8 cellular contexts compared by ENCODE assay signal in the genomic region with DNA sequence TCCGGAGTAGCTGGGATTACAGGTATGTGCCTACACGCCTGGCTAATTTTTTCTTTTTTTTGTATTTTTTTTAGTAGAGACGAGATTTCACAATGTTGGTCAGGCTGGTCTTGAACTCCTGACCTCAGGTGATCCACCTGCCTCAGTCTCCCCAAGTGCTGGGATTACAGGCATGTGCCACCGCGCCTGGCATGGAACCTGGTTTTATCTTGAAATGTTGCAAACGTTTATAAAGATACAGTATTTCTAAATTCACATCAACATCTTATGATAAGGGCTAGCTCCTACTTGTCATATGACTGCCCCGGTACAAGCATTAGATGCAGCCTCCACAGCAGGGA. TPM values are rescaled to one million over a fixed set of nuclear protein-coding genes. Genes with fewer than 3 reads are reported as not detected.
DNase-seq lines count a peak whose midpoint lies in the region; ATAC-seq and TF ChIP-seq lines count a peak whose summit lies in the region.

No MANE protein-coding gene starts in this region.

- no peak overlapping the region for H2BK12ac ChIP-seq in neuronal stem cell (ENCODE audit: low read length)

- H4K8ac ChIP-seq in neuronal stem cell (ENCODE audit: low read depth, low read length) = no peak overlapping the region

- H3K9me3 ChIP-seq in CD4-positive, CD25-positive, alpha-beta regulatory T cell (ENCODE audit: control insufficient read depth in 2 of 2, low read length in 2 of 2) = no peaks in the 10 kb centered on the region
- H3K9me3 ChIP-seq in effector memory CD4-positive, alpha-beta T cell (ENCODE audit: control insufficient read depth, low read length) = no peaks in the 10 kb centered on the region
- peaks cover 0 to 7% of the 10 kb centered on the region in 2 donors for H3K9me3 ChIP-seq in neuronal stem cell (replicated peaks in 1 of 2; ENCODE audit: control insufficient read depth in 2 of 2, insufficient read depth in 1 of 2, low read depth in 1 of 2, low read length in 2 of 2)

- H3K9ac ChIP-seq in neuronal stem cell (ENCODE audit: low read depth, low read length, poor library complexity) = no peak overlapping the region

- no peaks in the 10 kb centered on the region for H3K36me3 ChIP-seq in CD4-positive, CD25-positive, alpha-beta regulatory T cell (ENCODE audit: control insufficient read depth, insufficient read depth, low read length)
- H3K36me3 ChIP-seq in effector memory CD4-positive, alpha-beta T cell (ENCODE audit: control insufficient read depth, insufficient read depth, low read length) = no peaks in the 10 kb centered on the region
- peaks cover 0 to 20% of the 10 kb centered on the region in 2 donors for H3K36me3 ChIP-seq in neuronal stem cell (replicated peaks in 1 of 2; ENCODE audit: control insufficient read depth in 2 of 2, insufficient read depth in 2 of 2, low read length in 2 of 2)

- H2BK5ac ChIP-seq in neuronal stem cell (ENCODE audit: low read length) = no peak overlapping the region

- H2BK120ac ChIP-seq in neuronal stem cell (ENCODE audit: low read depth, low read length) = no peak overlapping the region

- ATAC-seq in CD4-positive, CD25-positive, alpha-beta regulatory T cell (ENCODE audit: low read depth in 2 of 2) = no peak
- ATAC-seq in left lobe of liver (no peak), GM18909 (IDR thresholded peaks at IDR 0.05; ENCODE audit: poor library complexity, unreplicated experiment) (no peak), HG03196 (IDR thresholded peaks at IDR 0.05; ENCODE audit: unreplicated experiment) (no peak)

- H3K4me3 ChIP-seq in CD4-positive, CD25-positive, alpha-beta regulatory T cell (ENCODE audit: low read depth, low read length) = peak overlapping the region; percentile 95
- H3K4me3 ChIP-seq in NB4 (ENCODE audit: low read depth, low read length) (peak overlapping the region; percentile 96), neuronal stem cell (ENCODE audit: low read length in 2 of 2) (peak overlapping the region; percentile 88 to 90)
- H3K4me3 ChIP-seq in effector memory CD4-positive, alpha-beta T cell (ENCODE audit: insufficient read depth, low read depth, low read length, poor library complexity, severe bottlenecking) = peak overlapping the region; percentile 98

- no peak overlapping the region for H3K18ac ChIP-seq in neuronal stem cell (ENCODE audit: low read length)

- peaks cover 30% of the 10 kb centered on the region for H3K4me1 ChIP-seq in CD4-positive, CD25-positive, alpha-beta regulatory T cell (ENCODE audit: control insufficient read depth, insufficient read depth, low read length, poor library complexity, severe bottlenecking)
- H3K4me1 ChIP-seq in effector memory CD4-positive, alpha-beta T cell (ENCODE audit: control insufficient read depth, insufficient read depth, low read length, poor library complexity, severe bottlenecking) = peaks cover 20% of the 10 kb centered on the region
- peaks cover 0 to 1% of the 10 kb centered on the region in 2 donors for H3K4me1 ChIP-seq in neuronal stem cell (ENCODE audit: control insufficient read depth in 2 of 2, insufficient read depth in 1 of 2, low read depth in 1 of 2, low read length in 2 of 2)

- H3K23ac ChIP-seq in neuronal stem cell (ENCODE audit: low read depth, low read length, poor library complexity) = no peak overlapping the region

- peak overlapping the region; percentile 93 for H3K27ac ChIP-seq in CD4-positive, CD25-positive, alpha-beta regulatory T cell (ENCODE audit: insufficient read depth, low read length, poor library complexity, severe bottlenecking)
- peak overlapping the region; percentile 97 for H3K27ac ChIP-seq in effector memory CD4-positive, alpha-beta T cell (ENCODE audit: insufficient read depth, low read length, poor library complexity, severe bottlenecking)
- no peak overlapping the region for H3K27ac ChIP-seq in neuronal stem cell (replicated peaks; ENCODE audit: low read length)

- H3K9me3 Mint-ChIP-seq in CD4-positive, CD25-positive, alpha-beta regulatory T cell = peaks cover 0 to 2% (median 0%) of the 10 kb centered on the region in 7 donors

- H3K27me3 ChIP-seq in CD4-positive, CD25-positive, alpha-beta regulatory T cell (ENCODE audit: control insufficient read depth, insufficient read depth, low read length) = no peaks in the 10 kb centered on the region
- no peaks in the 10 kb centered on the region for H3K27me3 ChIP-seq in effector memory CD4-positive, alpha-beta T cell (replicated peaks; ENCODE audit: control insufficient read depth, insufficient read depth, low read length, poor library complexity, severe bottlenecking)
- H3K27me3 ChIP-seq in neuronal stem cell (ENCODE audit: control insufficient read depth in 3 of 3, insufficient read depth in 3 of 3, low read depth in 1 of 3, low read length in 3 of 3) = no peaks in the 10 kb centered on the region

- H3K4me2 ChIP-seq in neuronal stem cell (ENCODE audit: insufficient read depth, low read length, poor library complexity, severe bottlenecking) = peak overlapping the region; percentile 86

- H3K79me1 ChIP-seq in neuronal stem cell (ENCODE audit: low read depth, low read length) = peaks cover 3% of the 10 kb centered on the region

- H3K4me3 Mint-ChIP-seq in CD4-positive, CD25-positive, alpha-beta regulatory T cell = peak overlapping the region; percentile 96 to 99 (median 98)

- no peak overlapping the region for H3K4ac ChIP-seq in neuronal stem cell (ENCODE audit: low read length)

- H2AK5ac ChIP-seq in neuronal stem cell (ENCODE audit: low read depth, low read length) = no peak overlapping the region

- H2AFZ ChIP-seq in neuronal stem cell (ENCODE audit: low read length) = peak overlapping the region; percentile 87

- DNase-seq in CD4-positive, CD25-positive, alpha-beta regulatory T cell = no peak
- DNase-seq in NB4 (ENCODE audit: low read depth) (no peak), neuronal stem cell (ENCODE audit: low spot score) (no peak), left lobe of liver (ENCODE audit: low spot score) (no peak), NCI-H446 (lab: John Stamatoyannopoulos, UW) (no peak)
- no peak for DNase-seq in effector memory CD4-positive, alpha-beta T cell

- no CpG with 5 or more reads among the region's 7 CpGs for WGBS in neuronal stem cell (ENCODE audit: extremely low coverage in 2 of 2, insufficient read length in 2 of 2, insufficient replicate concordance in 1 of 2), 2 donors

- no peak for TF ChIP-seq CTCF in NB4 (IDR thresholded peaks at IDR 0.05; ENCODE audit: low read depth, low read length)

- no peak overlapping the region for H2BK15ac ChIP-seq in neuronal stem cell (ENCODE audit: low read length)

- peaks cover 4% of the 10 kb centered on the region for H3K27me3 Mint-ChIP-seq in CD4-positive, CD25-positive, alpha-beta regulatory T cell

- H3K27ac Mint-ChIP-seq in CD4-positive, CD25-positive, alpha-beta regulatory T cell = peak overlapping the region; percentile 38 to 98 (median 97)

- TF ChIP-seq POLR2A in NB4 (IDR thresholded peaks at IDR 0.05; ENCODE audit: extremely low read depth, insufficient read length) = no peak

- H4K91ac ChIP-seq in neuronal stem cell (ENCODE audit: low read depth, low read length, poor library complexity) = no peak overlapping the region

- peaks cover 7 to 31% (median 14%) of the 10 kb centered on the region in 4 donors for H3K4me1 Mint-ChIP-seq in CD4-positive, CD25-positive, alpha-beta regulatory T cell

- H3K36me3 Mint-ChIP-seq in CD4-positive, CD25-positive, alpha-beta regulatory T cell = no peaks in the 10 kb centered on the region

- no peak overlapping the region for H3K14ac ChIP-seq in neuronal stem cell (ENCODE audit: low read length)

RNA-seq across cellular contexts. Expression of gene IST1, which starts 1.5 kb away (rescaled TPM):
- total RNA-seq in CD4-positive, CD25-positive, alpha-beta regulatory T cell = 346 TPM
- polyA plus RNA-seq in CD4-positive, CD25-positive, alpha-beta regulatory T cell = 100 to 1,000 TPM; 151 to 252 (median 190) TPM
- 152 TPM for polyA plus RNA-seq in neuronal stem cell (2013, experiment 1 of 2)
- 149 TPM for polyA plus RNA-seq in neuronal stem cell (2013, experiment 2 of 2)
- total RNA-seq in left lobe of liver = 56.2 TPM

RNA-seq across cellular contexts. Expression of gene ZNF821, which starts 9.9 kb away (rescaled TPM):
- total RNA-seq in CD4-positive, CD25-positive, alpha-beta regulatory T cell = 21.6 TPM
- 10 to 100 TPM; 13.3 to 15.5 (median 15.2) TPM for polyA plus RNA-seq in CD4-positive, CD25-positive, alpha-beta regulatory T cell
- 11.3 TPM for polyA plus RNA-seq in neuronal stem cell (2013, experiment 1 of 2)
- polyA plus RNA-seq in neuronal stem cell (2013, experiment 2 of 2) = 10.8 TPM
- total RNA-seq in left lobe of liver = 2.4 TPM

RNA-seq across cellular contexts. Expression of gene ATXN1L, which starts 48.1 kb away (rescaled TPM):
- total RNA-seq in CD4-positive, CD25-positive, alpha-beta regulatory T cell = 46.8 TPM
- polyA plus RNA-seq in CD4-positive, CD25-positive, alpha-beta regulatory T cell = 10 to 100 TPM in 2 of 4 donors, 1 to 10 TPM in 2; 7.7 to 14.0 (median 10.3) TPM
- 11.0 TPM for polyA plus RNA-seq in neuronal stem cell (2013, experiment 1 of 2)
- polyA plus RNA-seq in neuronal stem cell (2013, experiment 2 of 2) = 10.9 TPM
- 10.0 TPM for total RNA-seq in left lobe of liver
